Comparison of ENCODE assay signal across 26 cellular contexts in genomic region chr3:53273271-53273670, GRCh38.
"Had no signal": no experiment of that assay in that cellular context is flagged by ENCODE, and none has a peak within 500 bp of the region (broad histone marks: within the 10 kb centered on the region; RNA-seq: fewer than 3 reads in every experiment).

No MANE protein-coding gene starts in this region.

- H3K36me3 Mint-ChIP-seq: activated naive CD4-positive, alpha-beta T cell treated with anti-CD3 and anti-CD28 coated beads, Interleukin-2, amount 50 U/mL, for 24 hours; memory B cell; natural killer cell treated with Interleukin-12 subunit alpha and Interleukin-12 subunit beta and Interleukin-15 and Interleukin-18, amount 100 ng/mL, for 72 hours had no signal

- H3K27me3 ChIP-seq: esophagus muscularis mucosa, foreskin keratinocyte, heart left ventricle, ovary had no signal

- H3K9me3 Mint-ChIP-seq: activated CD4-positive, alpha-beta memory T cell treated with anti-CD3 and anti-CD28 coated beads, Interleukin-2, amount 10 ng/mL, durations not matched to agents 7 days and 5 days; activated CD4-positive, alpha-beta T cell treated with anti-CD3 and anti-CD28 coated beads, Interleukin-2, amount 10 ng/mL, durations not matched to agents 7 days and 5 days; activated naive CD4-positive, alpha-beta T cell treated with anti-CD3 and anti-CD28 coated beads, Interleukin-2, amount 50 U/mL, for 24 hours; activated naive CD8-positive, alpha-beta T cell treated with anti-CD3 and anti-CD28 coated beads, Interleukin-2, amount 50 U/mL, for 24 hours; activated T-cell treated with anti-CD3 and anti-CD28 coated beads, Interleukin-2, amount 50 U/mL, for 24 hours; dendritic cell treated with granulocyte-macrophage colony-stimulating factor and Interleukin-4, amounts not matched to agents 40 ng/mL and 50 ng/mL, for 4 days; memory B cell; natural killer cell treated with Interleukin-12 subunit alpha and Interleukin-12 subunit beta and Interleukin-15 and Interleukin-18, amount 100 ng/mL, for 72 hours; stimulated activated naive CD8-positive, alpha-beta T cell treated with anti-CD3 and anti-CD28 coated beads, Interleukin-15, Interleukin-2, amounts not matched to agents 100 ng/mL and 50 ng/mL, for 24 hours had no signal

- H3K4me3 Mint-ChIP-seq: activated CD4-positive, alpha-beta memory T cell treated with anti-CD3 and anti-CD28 coated beads, Interleukin-2, amount 10 ng/mL, durations not matched to agents 7 days and 5 days; activated CD4-positive, alpha-beta T cell treated with anti-CD3 and anti-CD28 coated beads, Interleukin-2, amount 10 ng/mL, durations not matched to agents 7 days and 5 days; activated naive CD4-positive, alpha-beta T cell treated with anti-CD3 and anti-CD28 coated beads, Interleukin-2, amount 50 U/mL, for 24 hours; activated naive CD8-positive, alpha-beta T cell treated with anti-CD3 and anti-CD28 coated beads, Interleukin-2, amount 50 U/mL, for 24 hours; activated T-cell treated with anti-CD3 and anti-CD28 coated beads, Interleukin-2, amount 50 U/mL, for 24 hours; dendritic cell treated with granulocyte-macrophage colony-stimulating factor and Interleukin-4, amounts not matched to agents 40 ng/mL and 50 ng/mL, for 4 days; memory B cell; natural killer cell treated with Interleukin-12 subunit alpha and Interleukin-12 subunit beta and Interleukin-15 and Interleukin-18, amount 100 ng/mL, for 72 hours; stimulated activated naive CD8-positive, alpha-beta T cell treated with anti-CD3 and anti-CD28 coated beads, Interleukin-15, Interleukin-2, amounts not matched to agents 100 ng/mL and 50 ng/mL, for 24 hours had no signal

- H3K27ac Mint-ChIP-seq: activated CD4-positive, alpha-beta memory T cell treated with anti-CD3 and anti-CD28 coated beads, Interleukin-2, amount 10 ng/mL, durations not matched to agents 7 days and 5 days; activated CD4-positive, alpha-beta T cell treated with anti-CD3 and anti-CD28 coated beads, Interleukin-2, amount 10 ng/mL, durations not matched to agents 7 days and 5 days; activated naive CD4-positive, alpha-beta T cell treated with anti-CD3 and anti-CD28 coated beads, Interleukin-2, amount 50 U/mL, for 24 hours; activated naive CD8-positive, alpha-beta T cell treated with anti-CD3 and anti-CD28 coated beads, Interleukin-2, amount 50 U/mL, for 24 hours; activated T-cell treated with anti-CD3 and anti-CD28 coated beads, Interleukin-2, amount 50 U/mL, for 24 hours; memory B cell; natural killer cell treated with Interleukin-12 subunit alpha and Interleukin-12 subunit beta and Interleukin-15 and Interleukin-18, amount 100 ng/mL, for 72 hours; stimulated activated naive CD8-positive, alpha-beta T cell treated with anti-CD3 and anti-CD28 coated beads, Interleukin-15, Interleukin-2, amounts not matched to agents 100 ng/mL and 50 ng/mL, for 24 hours had no signal

- H3K27ac ChIP-seq: esophagus muscularis mucosa, foreskin keratinocyte, heart left ventricle, ovary, skin epidermis, thoracic aorta had no signal

- H3K27me3 Mint-ChIP-seq: activated CD4-positive, alpha-beta memory T cell treated with anti-CD3 and anti-CD28 coated beads, Interleukin-2, amount 10 ng/mL, durations not matched to agents 7 days and 5 days; activated CD4-positive, alpha-beta T cell treated with anti-CD3 and anti-CD28 coated beads, Interleukin-2, amount 10 ng/mL, durations not matched to agents 7 days and 5 days; activated naive CD4-positive, alpha-beta T cell treated with anti-CD3 and anti-CD28 coated beads, Interleukin-2, amount 50 U/mL, for 24 hours; activated T-cell treated with anti-CD3 and anti-CD28 coated beads, Interleukin-2, amount 50 U/mL, for 24 hours; dendritic cell treated with granulocyte-macrophage colony-stimulating factor and Interleukin-4, amounts not matched to agents 40 ng/mL and 50 ng/mL, for 4 days; memory B cell; natural killer cell treated with Interleukin-12 subunit alpha and Interleukin-12 subunit beta and Interleukin-15 and Interleukin-18, amount 100 ng/mL, for 72 hours; progenitor cell of endocrine pancreas; stimulated activated naive CD8-positive, alpha-beta T cell treated with anti-CD3 and anti-CD28 coated beads, Interleukin-15, Interleukin-2, amounts not matched to agents 100 ng/mL and 50 ng/mL, for 24 hours had no signal

- H3K9me3 ChIP-seq: esophagus muscularis mucosa, heart left ventricle, ovary, thoracic aorta had no signal

- DNase-seq: activated CD4-positive, alpha-beta memory T cell treated with anti-CD3 and anti-CD28 coated beads, Interleukin-2, amount 10 ng/mL, durations not matched to agents 7 days and 5 days; activated CD4-positive, alpha-beta T cell treated with anti-CD3 and anti-CD28 coated beads for 1 hour; activated CD4-positive, alpha-beta T cell treated with anti-CD3 and anti-CD28 coated beads, Interleukin-2, amount 10 ng/mL, durations not matched to agents 7 days and 5 days; activated CD8-positive, alpha-beta memory T cell treated with anti-CD3 and anti-CD28 coated beads, Interleukin-2, amount 50 U/mL, for 48 hours; activated gamma-delta T cell; activated naive CD8-positive, alpha-beta T cell treated with anti-CD3 and anti-CD28 coated beads, Interleukin-2, amount 50 U/mL, for 24 hours; activated T-cell treated with anti-CD3 and anti-CD28 coated beads, Interleukin-2, amount 50 U/mL, for 24 hours; amygdala; central memory CD4-positive, alpha-beta T cell; foreskin keratinocyte; heart left ventricle; hypothalamus; ovary; stimulated activated CD4-positive, alpha-beta T cell treated with anti-CD3 and anti-CD28 coated beads, Interleukin-12 subunit alpha, Interleukin-12 subunit beta, amount 100 ng/mL, for 4 hours; stimulated activated CD4-positive, alpha-beta T cell treated with anti-CD3 and anti-CD28 coated beads, Interleukin-4, amount 100 ng/mL, for 1 hour; T-helper 2 cell had no signal

- ATAC-seq: activated naive CD8-positive, alpha-beta T cell treated with anti-CD3 and anti-CD28 coated beads, Interleukin-2, amount 50 U/mL, for 24 hours; foreskin keratinocyte; heart left ventricle; natural killer cell treated with Interleukin-12 subunit alpha and Interleukin-12 subunit beta and Interleukin-15 and Interleukin-18, amount 100 ng/mL, for 72 hours; sciatic nerve had no signal

- H3K4me3 ChIP-seq: esophagus muscularis mucosa, heart left ventricle, ovary, skin epidermis, thoracic aorta had no signal

- H3K36me3 ChIP-seq: esophagus muscularis mucosa, heart left ventricle, ovary, thoracic aorta had no signal
